Comparison of ENCODE assay signal across 8 cellular contexts in genomic region chr17:1648582-1649115, GRCh38. TPM values are rescaled to one million over a fixed set of nuclear protein-coding genes. Genes with fewer than 3 reads are reported as not detected.
DNase-seq lines count a peak whose midpoint lies in the region; ATAC-seq and TF ChIP-seq lines count a peak whose summit lies in the region.

No MANE protein-coding gene starts in this region.

- ATAC-seq in GM21723 (IDR thresholded peaks at IDR 0.05; ENCODE audit: unreplicated experiment): peak; percentile 41

- no peaks in the 10 kb centered on the region for H3K9me3 ChIP-seq in adrenal gland (replicated peaks in 1 of 3)
- no peaks in the 10 kb centered on the region for H3K9me3 ChIP-seq in left ventricle myocardium inferior (replicated peaks)

- peaks cover 0 to 34% of the 10 kb centered on the region in 2 donors for H3K36me3 ChIP-seq in adrenal gland (replicated peaks in 1 of 2)
- H3K36me3 ChIP-seq in left ventricle myocardium inferior: peaks cover 48% of the 10 kb centered on the region
- no peaks in the 10 kb centered on the region for H3K36me3 ChIP-seq in urinary bladder (ENCODE audit: insufficient read depth)

- WGBS in adrenal gland, 4 donors: 0 to 1% (median 0%) methylated on average over 16 to 48 of the region's 48 CpGs; no CpG with 5 or more reads in 1 of the 4 donors
- WGBS in urinary bladder: 3% methylated on average over 48 of the region's 48 CpGs

- H3K4me1 ChIP-seq in adrenal gland (replicated peaks in 1 of 2) (peaks cover 21 to 46% of the 10 kb centered on the region in 2 donors), left ventricle myocardium inferior (peaks cover 70% of the 10 kb centered on the region), urinary bladder (ENCODE audit: insufficient read depth) (no peaks in the 10 kb centered on the region)

- H3K27me3 ChIP-seq in adrenal gland: no peaks in the 10 kb centered on the region
- H3K27me3 ChIP-seq in left ventricle myocardium inferior (ENCODE audit: low read depth): no peaks in the 10 kb centered on the region

- peak; percentile 3 to 24 for TF ChIP-seq POLR2A in adrenal gland (IDR thresholded peaks at IDR 0.05)

- TF ChIP-seq CTCF in adrenal gland (IDR thresholded peaks at IDR 0.05) (peak; percentile 60 to 97 (median 79)), left ventricle myocardium inferior (IDR thresholded peaks at IDR 0.05; ENCODE audit: borderline replicate concordance) (peak; percentile 91)

- H3K27ac ChIP-seq in adrenal gland (peak overlapping the region; percentile 74 to 96 (median 88)), left ventricle myocardium inferior (replicated peaks) (peak overlapping the region; percentile 100), urinary bladder (ENCODE audit: low read depth) (peak overlapping the region; percentile 82)

- intact Hi-C loops in adrenal gland (cut with DNase I): loop anchor here in 1 of 2 donors (5.0 kb wide), 1 partner anchor 71 kb away; no protein-coding TSS in a partner anchor
- intact Hi-C loops in left ventricle myocardium inferior (cut with micrococcal nuclease): no loop called here

- DNase-seq in ELF-1 (ENCODE audit: low read depth, low spot score): peak; percentile 97
- DNase-seq in Kasumi-1 (lab: John Stamatoyannopoulos, UW): peak; percentile 28 to 67
- DNase-seq in SW 1271 (lab: John Stamatoyannopoulos, UW): peak; percentile 61 to 80
- peak; percentile 94 to 98 (median 96) for DNase-seq in adrenal gland
- peak; percentile 95 for DNase-seq in left ventricle myocardium inferior
- peak; percentile 81 for DNase-seq in pulmonary artery endothelial cell (ENCODE audit: low read depth, low spot score)

- H3K4me3 ChIP-seq in adrenal gland: peak overlapping the region in 3 of 4 donors; percentile 29 to 60 (median 44)
- H3K4me3 ChIP-seq in left ventricle myocardium inferior: peak overlapping the region; percentile 95
- peak overlapping the region; percentile 35 for H3K4me3 ChIP-seq in urinary bladder (ENCODE audit: low read depth, low read length)

RNA-seq across cellular contexts. Expression of gene RILP, which starts 1.0 kb away (rescaled TPM):
- total RNA-seq in adrenal gland (10 to 100 TPM; 21.5 to 78.3 (median 36.2) TPM), left ventricle myocardium inferior (81.7 TPM), pulmonary artery endothelial cell (10.3 and 13.1 TPM in 2 replicates), urinary bladder (6.5 TPM)
- polyA plus RNA-seq in adrenal gland (10 to 100 TPM; 37.9 to 46.5 (median 40.4) TPM), urinary bladder (16.1 TPM)

RNA-seq across cellular contexts. Expression of gene SCARF1, which starts 3.1 kb away (rescaled TPM):
- total RNA-seq in adrenal gland: 10 to 100 TPM in 7 of 8 donors, 1 to 10 TPM in 1; 9.3 to 24.8 (median 18.9) TPM
- 10 to 100 TPM in 2 of 3 donors, under 1 TPM in 1; 0.81 to 19.1 (median 10.5) TPM for polyA plus RNA-seq in adrenal gland
- total RNA-seq in left ventricle myocardium inferior: 12.2 TPM
- 101 and 117 TPM in 2 replicates for total RNA-seq in pulmonary artery endothelial cell
- total RNA-seq in urinary bladder: 10.7 TPM
- 9.3 TPM for polyA plus RNA-seq in urinary bladder

RNA-seq across cellular contexts. Expression of gene SLC43A2, which starts 20.0 kb away (rescaled TPM):
- total RNA-seq in adrenal gland (10 to 100 TPM; 12.3 to 32.5 (median 19.8) TPM), left ventricle myocardium inferior (4.0 TPM), pulmonary artery endothelial cell (24.5 and 29.5 TPM in 2 replicates), urinary bladder (6.8 TPM)
- polyA plus RNA-seq in adrenal gland (10 to 100 TPM in 1 of 3 donors, 1 to 10 TPM in 2; 6.8 to 17.2 (median 7.5) TPM), urinary bladder (19.6 TPM)

RNA-seq across cellular contexts. Expression of gene PRPF8, which starts 36.0 kb away (rescaled TPM):
- total RNA-seq in adrenal gland: 100 to 1,000 TPM; 179 to 748 (median 254) TPM
- 100 to 1,000 TPM; 107 to 439 (median 155) TPM for polyA plus RNA-seq in adrenal gland
- 136 TPM for total RNA-seq in left ventricle myocardium inferior
- 98.5 and 117 TPM in 2 replicates for total RNA-seq in pulmonary artery endothelial cell
- total RNA-seq in urinary bladder: 107 TPM
- 125 TPM for polyA plus RNA-seq in urinary bladder

Comparison
In these comparisons a context has a peak if more than half of its experiments do, and no peak if none do; other contexts are left out.
1. Peak in every context shown above with its lines: DNase-seq, ATAC-seq, H3K4me3 ChIP-seq and H3K27ac ChIP-seq.
2. H3K4me3 ChIP-seq: peak in every context shown above with its lines; median percentile 95 in left ventricle myocardium inferior; 44 in adrenal gland; 35 in urinary bladder.